Comparison of ENCODE assay signal across 1 cellular context in genomic region chr11:14892036-14892556, GRCh38.
TF ChIP-seq lines count a peak whose summit lies in the region.

A gene with protein sequence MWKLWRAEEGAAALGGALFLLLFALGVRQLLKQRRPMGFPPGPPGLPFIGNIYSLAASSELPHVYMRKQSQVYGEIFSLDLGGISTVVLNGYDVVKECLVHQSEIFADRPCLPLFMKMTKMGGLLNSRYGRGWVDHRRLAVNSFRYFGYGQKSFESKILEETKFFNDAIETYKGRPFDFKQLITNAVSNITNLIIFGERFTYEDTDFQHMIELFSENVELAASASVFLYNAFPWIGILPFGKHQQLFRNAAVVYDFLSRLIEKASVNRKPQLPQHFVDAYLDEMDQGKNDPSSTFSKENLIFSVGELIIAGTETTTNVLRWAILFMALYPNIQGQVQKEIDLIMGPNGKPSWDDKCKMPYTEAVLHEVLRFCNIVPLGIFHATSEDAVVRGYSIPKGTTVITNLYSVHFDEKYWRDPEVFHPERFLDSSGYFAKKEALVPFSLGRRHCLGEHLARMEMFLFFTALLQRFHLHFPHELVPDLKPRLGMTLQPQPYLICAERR (minus strand): TSS chr11:14892231. CDS start chr11:14892205, 26 bp downstream.

TF ChIP-seq in WTC11, 78 proteins besides CTCF, POLR2A, EP300 and RAD21 (continued from another document):
- TF ChIP-seq ATF6 (CRISPR knock-in tag; IDR thresholded peaks at IDR 0.05) (no peak), USF2 (CRISPR knock-in tag; IDR thresholded peaks at IDR 0.05) (no peak), HMGXB4 (CRISPR knock-in tag; IDR thresholded peaks at IDR 0.05) (0 out of 2 replicates have a peak, but pooled peaks have one; percentile 17), CREB1 (CRISPR knock-in tag; IDR thresholded peaks at IDR 0.05) (0 out of 2 replicates have a peak, but pooled peaks have one; percentile 28), SMAD3 (CRISPR knock-in tag; IDR thresholded peaks at IDR 0.05; ENCODE audit: borderline replicate concordance) (peak; percentile 36; the same call in 1 of the 2 replicates), TEAD1 (CRISPR knock-in tag; IDR thresholded peaks at IDR 0.05) (peak; percentile 76)
